In the genomic region with DNA sequence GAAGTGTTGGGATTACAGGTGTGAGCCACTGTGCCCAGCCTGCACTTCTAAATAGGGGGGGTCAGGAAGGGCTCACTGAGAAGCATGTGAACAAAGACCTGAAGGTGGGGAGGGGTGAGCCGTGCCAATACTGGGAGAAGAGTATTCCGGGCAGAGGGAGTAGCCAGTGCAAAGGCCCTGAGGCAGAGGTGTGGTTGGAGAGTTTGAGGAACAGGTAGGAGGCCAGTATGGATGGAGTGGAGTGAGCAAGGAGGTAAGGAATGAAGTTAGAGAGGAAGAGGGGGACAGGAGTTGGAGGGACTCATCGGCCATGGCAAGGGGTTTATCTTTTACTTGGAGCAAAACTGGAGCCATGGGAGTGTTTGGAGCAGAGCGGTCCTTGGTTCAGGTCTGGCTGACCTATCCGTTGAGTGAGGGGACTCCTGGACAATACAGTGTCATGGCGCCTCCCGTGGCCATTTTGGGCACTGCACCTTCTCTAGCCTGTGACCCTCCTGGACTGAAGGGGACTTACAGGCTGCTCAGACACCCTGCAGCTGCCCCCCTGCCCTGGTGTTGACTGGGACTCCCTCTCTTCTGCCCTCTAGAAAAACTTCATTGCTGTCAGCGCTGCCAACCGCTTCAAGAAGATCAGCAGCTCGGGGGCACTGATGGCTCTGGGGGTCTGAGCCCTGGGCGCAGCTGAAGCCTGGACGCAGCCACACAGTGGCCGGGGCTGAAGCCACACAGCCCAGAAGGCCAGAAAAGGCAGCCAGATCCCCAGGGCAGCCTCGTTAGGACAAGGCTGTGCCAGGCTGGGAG, we compare ENCODE assay signal across 1 cellular context.
TF ChIP-seq lines count a peak whose summit lies in the region.

No MANE protein-coding gene starts in this region.

TF ChIP-seq in endothelial cell of umbilical vein, 7 proteins besides CTCF, POLR2A, EP300 and RAD21:
- no peak for TF ChIP-seq JUN (IDR thresholded peaks at IDR 0.05; ENCODE audit: borderline replicate concordance, insufficient read depth, insufficient read length, low read depth)
- TF ChIP-seq EZH2 (IDR thresholded peaks at IDR 0.05; ENCODE audit: borderline replicate concordance, low read depth, low read length, severe bottlenecking): no peak
- no peak for TF ChIP-seq MYC (IDR thresholded peaks at IDR 0.05; ENCODE audit: low read depth, low read length)
- no peak for TF ChIP-seq POLR2AphosphoS5 (IDR thresholded peaks at IDR 0.05; ENCODE audit: insufficient read depth, low read depth, low read length)
- no peak for TF ChIP-seq GATA2 (IDR thresholded peaks at IDR 0.05; ENCODE audit: insufficient read depth, insufficient read length, low read depth, low read length)
- TF ChIP-seq, protein P1, sequence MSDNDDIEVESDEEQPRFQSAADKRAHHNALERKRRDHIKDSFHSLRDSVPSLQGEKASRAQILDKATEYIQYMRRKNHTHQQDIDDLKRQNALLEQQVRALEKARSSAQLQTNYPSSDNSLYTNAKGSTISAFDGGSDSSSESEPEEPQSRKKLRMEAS (IDR thresholded peaks at IDR 0.05; ENCODE audit: insufficient read depth, insufficient read length): no peak
